ENCODE assay signal across 20 cellular contexts in the genomic region with DNA sequence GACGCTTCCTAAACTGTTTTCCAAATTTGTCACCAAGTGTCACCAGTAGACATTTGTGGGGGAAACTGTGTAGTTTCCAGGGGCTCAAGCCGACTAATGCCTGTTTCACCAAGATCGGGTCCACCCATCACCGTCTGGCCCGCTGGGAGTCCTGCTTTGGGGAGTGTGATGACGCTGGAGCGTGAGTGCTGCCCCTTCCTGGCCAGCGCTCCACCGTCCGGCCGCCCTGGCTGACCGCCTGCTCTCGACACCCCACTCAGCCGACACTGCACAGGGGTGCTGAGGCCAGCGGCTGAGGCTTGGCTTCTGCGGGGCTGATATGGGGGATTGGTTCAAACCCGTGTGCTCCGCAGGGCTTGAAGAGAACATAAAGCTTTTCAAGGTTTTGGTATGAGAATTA.
"Had no signal": no experiment of that assay in that cellular context is flagged by ENCODE, and none has a peak within 500 bp of the region (broad histone marks: within the 10 kb centered on the region; RNA-seq: fewer than 3 reads in every experiment).

No MANE protein-coding gene starts in this region.

- H3K27me3 ChIP-seq: adrenal gland, gastroesophageal sphincter, SJSA1, tibial nerve had no signal

- H3K36me3 ChIP-seq: adrenal gland, SJSA1 had no signal

- H3K4me1 ChIP-seq: adrenal gland, gastroesophageal sphincter, SJSA1, tibial nerve had no signal

- ATAC-seq: activated CD4-positive, alpha-beta T cell treated with anti-CD3 and anti-CD28 coated beads for 36 hours; activated CD8-positive, alpha-beta memory T cell treated with anti-CD3 and anti-CD28 coated beads, Interleukin-2, amount 10 ng/mL, durations not matched to agents 7 days and 5 days; activated CD8-positive, alpha-beta T cell treated with anti-CD3 and anti-CD28 coated beads, Interleukin-2, amount 10 ng/mL, durations not matched to agents 7 days and 5 days; activated T-cell treated with anti-CD3 and anti-CD28 coated beads, Interleukin-2, amount 50 U/mL, for 72 hours; gastroesophageal sphincter; natural killer cell had no signal

- H3K4me3 ChIP-seq: adrenal gland, gastroesophageal sphincter, SJSA1, tibial nerve had no signal

- H3K27ac ChIP-seq: adrenal gland, gastroesophageal sphincter, SJSA1, tibial nerve had no signal

- DNase-seq: activated CD4-positive, alpha-beta T cell treated with anti-CD3 and anti-CD28 coated beads for 36 hours; activated CD4-positive, CD25-positive, alpha-beta regulatory T cell; activated CD8-positive, alpha-beta memory T cell treated with anti-CD3 and anti-CD28 coated beads, Interleukin-2, amount 10 ng/mL, durations not matched to agents 7 days and 5 days; activated CD8-positive, alpha-beta T cell treated with anti-CD3 and anti-CD28 coated beads, Interleukin-2, amount 10 ng/mL, durations not matched to agents 7 days and 5 days; activated effector memory CD4-positive, alpha-beta T cell treated with Interleukin-2 at 50 U/mL for 16 hours; activated naive CD4-positive, alpha-beta T cell treated with anti-CD3 and anti-CD28 coated beads for 36 hours; activated naive CD8-positive, alpha-beta T cell treated with anti-CD3 and anti-CD28 coated beads for 36 hours; activated T-cell treated with anti-CD3 and anti-CD28 coated beads, Interleukin-2, amount 50 U/mL, for 72 hours; adrenal gland; central memory CD4-positive, alpha-beta T cell; hippocampal formation; kidney; natural killer cell; stimulated activated CD4-positive, alpha-beta T cell treated with anti-CD3 and anti-CD28 coated beads, Interleukin-15, amount 100 ng/mL, for 24 hours; stimulated activated CD4-positive, alpha-beta T cell treated with anti-CD3 and anti-CD28 coated beads, Interleukin-2, amount 100 ng/mL, for 24 hours; stimulated activated naive CD4-positive, alpha-beta T cell treated with Interleukin-2 at 50 U/mL for 16 hours; T-helper 1 cell had no signal

- H3K9me3 ChIP-seq: adrenal gland had no signal
